Comparison of ENCODE assay signal across 1 cellular context in the genomic region with DNA sequence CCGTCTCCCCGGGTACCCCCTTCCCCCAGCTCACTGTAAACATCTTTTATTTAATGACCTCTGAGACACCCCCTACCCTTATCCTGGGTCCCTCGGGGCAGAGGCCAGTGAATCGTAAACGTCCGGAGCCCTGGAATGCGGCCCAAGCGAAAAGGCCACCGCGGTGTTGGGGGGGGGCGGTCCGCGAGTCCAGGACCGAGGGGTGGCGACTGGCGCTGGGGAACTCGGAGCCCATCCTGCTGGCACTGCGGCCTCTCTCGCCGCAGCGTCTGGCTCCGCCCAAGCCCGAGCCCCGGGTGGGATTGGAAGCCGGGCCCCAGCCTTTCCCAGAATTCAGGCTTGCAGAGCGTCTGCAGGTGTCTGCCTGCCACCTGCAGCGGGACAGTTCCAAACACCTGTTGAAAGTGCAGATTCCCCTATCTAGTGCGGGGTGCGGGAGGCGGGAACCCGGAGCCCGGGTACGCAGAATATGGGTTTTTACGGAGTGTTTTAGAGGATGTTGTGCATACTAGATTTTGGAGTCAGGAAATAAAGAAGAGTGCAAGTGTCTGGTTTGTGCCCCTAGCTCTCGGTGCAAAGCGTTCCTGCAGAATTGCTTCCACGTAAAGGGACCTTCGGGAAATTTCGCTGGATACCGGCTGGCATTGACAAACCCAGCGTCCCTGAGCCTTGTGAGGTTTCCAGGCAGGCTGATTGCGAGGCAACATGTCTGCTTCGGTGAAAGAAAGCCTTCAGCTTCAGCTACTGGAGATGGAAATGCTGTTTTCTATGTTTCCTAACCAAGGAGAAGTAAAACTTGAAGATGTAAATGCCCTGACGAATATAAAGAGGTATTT.
A peak's percentile ranks its signal among the peaks of the same experiment; 100 is the strongest.
TF ChIP-seq lines count a peak whose summit lies in the region.

No MANE protein-coding gene starts in this region.

TF ChIP-seq in HepG2, 621 proteins besides CTCF, POLR2A, EP300 and RAD21 (continued from another document):
- TF ChIP-seq, protein P1, sequence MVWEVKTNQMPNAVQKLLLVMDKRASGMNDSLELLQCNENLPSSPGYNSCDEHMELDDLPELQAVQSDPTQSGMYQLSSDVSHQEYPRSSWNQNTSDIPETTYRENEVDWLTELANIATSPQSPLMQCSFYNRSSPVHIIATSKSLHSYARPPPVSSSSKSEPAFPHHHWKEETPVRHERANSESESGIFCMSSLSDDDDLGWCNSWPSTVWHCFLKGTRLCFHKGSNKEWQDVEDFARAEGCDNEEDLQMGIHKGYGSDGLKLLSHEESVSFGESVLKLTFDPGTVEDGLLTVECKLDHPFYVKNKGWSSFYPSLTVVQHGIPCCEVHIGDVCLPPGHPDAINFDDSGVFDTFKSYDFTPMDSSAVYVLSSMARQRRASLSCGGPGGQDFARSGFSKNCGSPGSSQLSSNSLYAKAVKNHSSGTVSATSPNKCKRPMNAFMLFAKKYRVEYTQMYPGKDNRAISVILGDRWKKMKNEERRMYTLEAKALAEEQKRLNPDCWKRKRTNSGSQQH (CRISPR knock-in tag; IDR thresholded peaks at IDR 0.05; ENCODE audit: low read depth), result peak; percentile 73; the same call in 1 of the 2 replicates
- TF ChIP-seq SAP130 (CRISPR knock-in tag; IDR thresholded peaks at IDR 0.05; ENCODE audit: low read depth) (peak; percentile 54; the same call in 1 of the 2 replicates), SNAI1 (CRISPR knock-in tag; IDR thresholded peaks at IDR 0.05; ENCODE audit: borderline replicate concordance) (0 out of 2 replicates have a peak, but pooled peaks have one; percentile 66), ZBTB7A (CRISPR knock-in tag; IDR thresholded peaks at IDR 0.05) (0 out of 2 replicates have a peak, but pooled peaks have one; percentile 3), KDM2A (CRISPR knock-in tag; IDR thresholded peaks at IDR 0.05; ENCODE audit: borderline replicate concordance, low read depth) (peak; percentile 24; the same call in 1 of the 2 replicates), CBFB (CRISPR knock-in tag; IDR thresholded peaks at IDR 0.05) (no peak), SIN3A (IDR thresholded peaks at IDR 0.05; ENCODE audit: borderline replicate concordance, low read depth, low read length) (0 out of 2 replicates have a peak, but pooled peaks have one; percentile 32), PRMT3 (CRISPR knock-in tag; IDR thresholded peaks at IDR 0.05; ENCODE audit: borderline replicate concordance, low read depth) (0 out of 2 replicates have a peak, but pooled peaks have one; percentile 36), KLF13 (CRISPR knock-in tag; IDR thresholded peaks at IDR 0.05) (no peak), ZNF33B (CRISPR knock-in tag; IDR thresholded peaks at IDR 0.05) (no peak), MLLT10 (CRISPR knock-in tag; IDR thresholded peaks at IDR 0.05) (no peak), GTF2F1 (IDR thresholded peaks at IDR 0.05; ENCODE audit: low read length) (no peak), ZNF564 (CRISPR knock-in tag; IDR thresholded peaks at IDR 0.05) (0 out of 2 replicates have a peak, but pooled peaks have one; percentile 27)
- TF ChIP-seq, protein P2, sequence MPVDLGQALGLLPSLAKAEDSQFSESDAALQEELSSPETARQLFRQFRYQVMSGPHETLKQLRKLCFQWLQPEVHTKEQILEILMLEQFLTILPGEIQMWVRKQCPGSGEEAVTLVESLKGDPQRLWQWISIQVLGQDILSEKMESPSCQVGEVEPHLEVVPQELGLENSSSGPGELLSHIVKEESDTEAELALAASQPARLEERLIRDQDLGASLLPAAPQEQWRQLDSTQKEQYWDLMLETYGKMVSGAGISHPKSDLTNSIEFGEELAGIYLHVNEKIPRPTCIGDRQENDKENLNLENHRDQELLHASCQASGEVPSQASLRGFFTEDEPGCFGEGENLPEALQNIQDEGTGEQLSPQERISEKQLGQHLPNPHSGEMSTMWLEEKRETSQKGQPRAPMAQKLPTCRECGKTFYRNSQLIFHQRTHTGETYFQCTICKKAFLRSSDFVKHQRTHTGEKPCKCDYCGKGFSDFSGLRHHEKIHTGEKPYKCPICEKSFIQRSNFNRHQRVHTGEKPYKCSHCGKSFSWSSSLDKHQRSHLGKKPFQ (CRISPR knock-in tag; IDR thresholded peaks at IDR 0.05; ENCODE audit: insufficient replicate concordance), result no peak
- TF ChIP-seq, protein P3, sequence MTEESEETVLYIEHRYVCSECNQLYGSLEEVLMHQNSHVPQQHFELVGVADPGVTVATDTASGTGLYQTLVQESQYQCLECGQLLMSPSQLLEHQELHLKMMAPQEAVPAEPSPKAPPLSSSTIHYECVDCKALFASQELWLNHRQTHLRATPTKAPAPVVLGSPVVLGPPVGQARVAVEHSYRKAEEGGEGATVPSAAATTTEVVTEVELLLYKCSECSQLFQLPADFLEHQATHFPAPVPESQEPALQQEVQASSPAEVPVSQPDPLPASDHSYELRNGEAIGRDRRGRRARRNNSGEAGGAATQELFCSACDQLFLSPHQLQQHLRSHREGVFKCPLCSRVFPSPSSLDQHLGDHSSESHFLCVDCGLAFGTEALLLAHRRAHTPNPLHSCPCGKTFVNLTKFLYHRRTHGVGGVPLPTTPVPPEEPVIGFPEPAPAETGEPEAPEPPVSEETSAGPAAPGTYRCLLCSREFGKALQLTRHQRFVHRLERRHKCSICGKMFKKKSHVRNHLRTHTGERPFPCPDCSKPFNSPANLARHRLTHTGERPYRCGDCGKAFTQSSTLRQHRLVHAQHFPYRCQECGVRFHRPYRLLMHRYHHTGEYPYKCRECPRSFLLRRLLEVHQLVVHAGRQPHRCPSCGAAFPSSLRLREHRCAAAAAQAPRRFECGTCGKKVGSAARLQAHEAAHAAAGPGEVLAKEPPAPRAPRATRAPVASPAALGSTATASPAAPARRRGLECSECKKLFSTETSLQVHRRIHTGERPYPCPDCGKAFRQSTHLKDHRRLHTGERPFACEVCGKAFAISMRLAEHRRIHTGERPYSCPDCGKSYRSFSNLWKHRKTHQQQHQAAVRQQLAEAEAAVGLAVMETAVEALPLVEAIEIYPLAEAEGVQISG (CRISPR knock-in tag; IDR thresholded peaks at IDR 0.05), result 0 out of 2 replicates have a peak, but pooled peaks have one; percentile 12
- TF ChIP-seq, protein P4, sequence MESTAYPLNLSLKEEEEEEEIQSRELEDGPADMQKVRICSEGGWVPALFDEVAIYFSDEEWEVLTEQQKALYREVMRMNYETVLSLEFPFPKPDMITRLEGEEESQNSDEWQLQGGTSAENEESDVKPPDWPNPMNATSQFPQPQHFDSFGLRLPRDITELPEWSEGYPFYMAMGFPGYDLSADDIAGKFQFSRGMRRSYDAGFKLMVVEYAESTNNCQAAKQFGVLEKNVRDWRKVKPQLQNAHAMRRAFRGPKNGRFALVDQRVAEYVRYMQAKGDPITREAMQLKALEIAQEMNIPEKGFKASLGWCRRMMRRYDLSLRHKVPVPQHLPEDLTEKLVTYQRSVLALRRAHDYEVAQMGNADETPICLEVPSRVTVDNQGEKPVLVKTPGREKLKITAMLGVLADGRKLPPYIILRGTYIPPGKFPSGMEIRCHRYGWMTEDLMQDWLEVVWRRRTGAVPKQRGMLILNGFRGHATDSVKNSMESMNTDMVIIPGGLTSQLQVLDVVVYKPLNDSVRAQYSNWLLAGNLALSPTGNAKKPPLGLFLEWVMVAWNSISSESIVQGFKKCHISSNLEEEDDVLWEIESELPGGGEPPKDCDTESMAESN (CRISPR knock-in tag; conservative IDR thresholded peaks at IDR 0.05), result 0 out of 2 replicates have a peak, but pooled peaks have one; percentile 62
- TF ChIP-seq, protein P5, sequence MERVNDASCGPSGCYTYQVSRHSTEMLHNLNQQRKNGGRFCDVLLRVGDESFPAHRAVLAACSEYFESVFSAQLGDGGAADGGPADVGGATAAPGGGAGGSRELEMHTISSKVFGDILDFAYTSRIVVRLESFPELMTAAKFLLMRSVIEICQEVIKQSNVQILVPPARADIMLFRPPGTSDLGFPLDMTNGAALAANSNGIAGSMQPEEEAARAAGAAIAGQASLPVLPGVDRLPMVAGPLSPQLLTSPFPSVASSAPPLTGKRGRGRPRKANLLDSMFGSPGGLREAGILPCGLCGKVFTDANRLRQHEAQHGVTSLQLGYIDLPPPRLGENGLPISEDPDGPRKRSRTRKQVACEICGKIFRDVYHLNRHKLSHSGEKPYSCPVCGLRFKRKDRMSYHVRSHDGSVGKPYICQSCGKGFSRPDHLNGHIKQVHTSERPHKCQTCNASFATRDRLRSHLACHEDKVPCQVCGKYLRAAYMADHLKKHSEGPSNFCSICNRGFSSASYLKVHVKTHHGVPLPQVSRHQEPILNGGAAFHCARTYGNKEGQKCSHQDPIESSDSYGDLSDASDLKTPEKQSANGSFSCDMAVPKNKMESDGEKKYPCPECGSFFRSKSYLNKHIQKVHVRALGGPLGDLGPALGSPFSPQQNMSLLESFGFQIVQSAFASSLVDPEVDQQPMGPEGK (CRISPR knock-in tag; IDR thresholded peaks at IDR 0.05), result 0 out of 2 replicates have a peak, but pooled peaks have one; percentile 47
